ENCODE assay signal across 13 cellular contexts in genomic region chr3:171462224-171462623, GRCh38. TPM values are rescaled to one million over a fixed set of nuclear protein-coding genes. Genes with fewer than 3 reads are reported as not detected.
DNase-seq lines count a peak whose midpoint lies in the region; ATAC-seq and TF ChIP-seq lines count a peak whose summit lies in the region.
"Had no signal": no experiment of that assay in that cellular context is flagged by ENCODE, and none has a peak within 500 bp of the region (broad histone marks: within the 10 kb centered on the region; RNA-seq: fewer than 3 reads in every experiment).

No MANE protein-coding gene starts in this region.

- H3K4me3 Mint-ChIP-seq in activated naive CD4-positive, alpha-beta T cell treated with anti-CD3 and anti-CD28 coated beads, Interleukin-2, amount 10 ng/mL, durations not matched to agents 7 days and 5 days: peak overlapping the region; percentile 94
- peak overlapping the region; percentile 99 for H3K4me3 Mint-ChIP-seq in activated T-helper 17 cell treated with anti-CD3 and anti-CD28 coated beads, Interleukin-2, amount 50 U/mL, for 72 hours
- peak overlapping the region; percentile 93 for H3K4me3 Mint-ChIP-seq in neural crest cell

- CTCF ChIA-PET in activated naive CD4-positive, alpha-beta T cell treated with anti-CD3 and anti-CD28 coated beads, Interleukin-2, amount 10 ng/mL, durations not matched to agents 7 days and 5 days (lab: Charles Lee): interaction anchor here (1.2 to 1.4 kb wide), 5 partner anchors 14 to 276 kb away, joined by 3 to 4 read pairs (median 3); no protein-coding TSS in a partner anchor

- ATAC-seq in activated naive CD4-positive, alpha-beta T cell treated with anti-CD3 and anti-CD28 coated beads, Interleukin-2, amount 50 U/mL, for 72 hours: no peak
- ATAC-seq in activated T-helper 17 cell treated with anti-CD3 and anti-CD28 coated beads, Interleukin-2, amount 50 U/mL, for 72 hours (replicated peaks): no peak
- no peak for ATAC-seq in HG03521 (IDR thresholded peaks at IDR 0.05; ENCODE audit: unreplicated experiment)
- ATAC-seq: left ventricle myocardium superior had no signal

- in situ Hi-C loops in KBM-7 (cut with MboI; ENCODE audit: low pct_unique_long_range_greater_than_20kb, low sequenced_read_pairs): loop anchor here (25.0 kb wide), 1 partner anchor 275 kb away; no protein-coding TSS in a partner anchor

- H3K9me3 Mint-ChIP-seq in activated naive CD4-positive, alpha-beta T cell treated with anti-CD3 and anti-CD28 coated beads, Interleukin-2, amount 10 ng/mL, durations not matched to agents 7 days and 5 days: no peaks in the 10 kb centered on the region
- no peaks in the 10 kb centered on the region for H3K9me3 Mint-ChIP-seq in activated naive CD4-positive, alpha-beta T cell treated with anti-CD3 and anti-CD28 coated beads, Interleukin-2, amount 50 U/mL, for 72 hours
- H3K9me3 Mint-ChIP-seq in activated T-helper 17 cell treated with anti-CD3 and anti-CD28 coated beads, Interleukin-2, amount 50 U/mL, for 72 hours: no peaks in the 10 kb centered on the region
- peaks cover 5% of the 10 kb centered on the region for H3K9me3 Mint-ChIP-seq in neural crest cell

- H3K36me3 Mint-ChIP-seq in activated naive CD4-positive, alpha-beta T cell treated with anti-CD3 and anti-CD28 coated beads, Interleukin-2, amount 10 ng/mL, durations not matched to agents 7 days and 5 days: peaks cover 6% of the 10 kb centered on the region
- H3K36me3 Mint-ChIP-seq in activated naive CD4-positive, alpha-beta T cell treated with anti-CD3 and anti-CD28 coated beads, Interleukin-2, amount 50 U/mL, for 72 hours: peaks cover 12 to 15% of the 10 kb centered on the region in 2 donors
- peaks cover 12% of the 10 kb centered on the region for H3K36me3 Mint-ChIP-seq in activated T-helper 17 cell treated with anti-CD3 and anti-CD28 coated beads, Interleukin-2, amount 50 U/mL, for 72 hours (ENCODE audit: low read depth)
- H3K36me3 Mint-ChIP-seq in neural crest cell (ENCODE audit: low read depth): peaks cover 6% of the 10 kb centered on the region

- H3K27me3 Mint-ChIP-seq in activated naive CD4-positive, alpha-beta T cell treated with anti-CD3 and anti-CD28 coated beads, Interleukin-2, amount 10 ng/mL, durations not matched to agents 7 days and 5 days: no peaks in the 10 kb centered on the region
- H3K27me3 Mint-ChIP-seq in activated T-helper 17 cell treated with anti-CD3 and anti-CD28 coated beads, Interleukin-2, amount 50 U/mL, for 72 hours: no peaks in the 10 kb centered on the region
- H3K27me3 Mint-ChIP-seq in neural crest cell (ENCODE audit: low read depth): peaks cover 23% of the 10 kb centered on the region

- no peak for TF ChIP-seq CTCF in neural crest cell (conservative IDR thresholded peaks at IDR 0.05)

- DNase-seq in activated naive CD4-positive, alpha-beta T cell treated with anti-CD3 and anti-CD28 coated beads, Interleukin-2, amount 10 ng/mL, durations not matched to agents 7 days and 5 days: no peak
- DNase-seq in activated naive CD4-positive, alpha-beta T cell treated with anti-CD3 and anti-CD28 coated beads, Interleukin-2, amount 50 U/mL, for 72 hours (ENCODE audit: low spot score in 2 of 2): no peak
- peak; percentile 60 for DNase-seq in KBM-7
- DNase-seq in neural crest cell (ENCODE audit: low read depth, low spot score): no peak
- no peak for DNase-seq in NCI-H2196 treated with DMSO at 0.1 percent for 48 hours (lab: John Stamatoyannopoulos, UW; ENCODE audit: unreplicated experiment)
- no peak for DNase-seq in nucleus accumbens (lab: John Stamatoyannopoulos, UW)
- DNase-seq: amniotic stem cell, IMR-90, left ventricle myocardium superior, small intestine, substantia nigra had no signal

- H3K27ac Mint-ChIP-seq in activated naive CD4-positive, alpha-beta T cell treated with anti-CD3 and anti-CD28 coated beads, Interleukin-2, amount 10 ng/mL, durations not matched to agents 7 days and 5 days: peak overlapping the region; percentile 90
- H3K27ac Mint-ChIP-seq in activated naive CD4-positive, alpha-beta T cell treated with anti-CD3 and anti-CD28 coated beads, Interleukin-2, amount 50 U/mL, for 72 hours: no peak overlapping the region
- no peak overlapping the region for H3K27ac Mint-ChIP-seq in activated T-helper 17 cell treated with anti-CD3 and anti-CD28 coated beads, Interleukin-2, amount 50 U/mL, for 72 hours
- no peak overlapping the region for H3K27ac Mint-ChIP-seq in neural crest cell (ENCODE audit: unreplicated experiment)

- peaks cover 32% of the 10 kb centered on the region for H3K4me1 Mint-ChIP-seq in activated naive CD4-positive, alpha-beta T cell treated with anti-CD3 and anti-CD28 coated beads, Interleukin-2, amount 10 ng/mL, durations not matched to agents 7 days and 5 days
- H3K4me1 Mint-ChIP-seq in activated T-helper 17 cell treated with anti-CD3 and anti-CD28 coated beads, Interleukin-2, amount 50 U/mL, for 72 hours: peaks cover 14% of the 10 kb centered on the region
- peaks cover 41% of the 10 kb centered on the region for H3K4me1 Mint-ChIP-seq in neural crest cell

RNA-seq across cellular contexts. Expression of gene TNIK, which starts 2.0 kb away (rescaled TPM):
- 10 to 100 TPM; 31.7 to 37.9 TPM for total RNA-seq in activated naive CD4-positive, alpha-beta T cell treated with anti-CD3 and anti-CD28 coated beads, Interleukin-2, amount 50 U/mL, for 72 hours
- 10 to 100 TPM; 28.6 to 43.8 TPM for total RNA-seq in activated T-helper 17 cell treated with anti-CD3 and anti-CD28 coated beads, Interleukin-2, amount 50 U/mL, for 72 hours
- total RNA-seq in neural crest cell: 32.3 and 39.0 TPM in 2 replicates
